Comparison of ENCODE assay signal across 8 cellular contexts in the genomic region with DNA sequence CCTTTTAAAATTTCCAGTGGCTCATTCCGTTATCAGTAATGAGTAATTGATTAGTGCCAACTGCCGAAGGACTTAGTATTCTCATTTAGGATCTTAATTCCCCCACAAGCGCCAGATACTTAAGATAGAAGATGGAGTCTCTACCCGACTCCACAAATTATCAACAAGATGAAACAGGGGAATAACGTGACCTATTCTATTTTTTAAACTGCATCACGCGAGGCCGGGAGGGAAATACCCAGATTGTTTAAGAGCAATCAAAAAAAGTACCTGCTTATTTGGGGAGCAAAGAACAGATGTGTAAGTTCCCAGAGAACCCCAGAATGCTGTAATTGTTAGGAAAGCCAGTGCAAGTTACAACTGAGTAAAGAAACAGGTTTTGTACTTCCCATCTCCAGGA. TPM values are rescaled to one million over a fixed set of nuclear protein-coding genes. Genes with fewer than 3 reads are reported as not detected.
DNase-seq lines count a peak whose midpoint lies in the region; ATAC-seq and TF ChIP-seq lines count a peak whose summit lies in the region.

No MANE protein-coding gene starts in this region.

- intact Hi-C loops in colonic mucosa (cut with DNase I): loop anchor here (2.0 to 5.0 kb wide), 2 partner anchors 149 to 211 kb away; no protein-coding TSS in a partner anchor

- DNase-seq in CD8-positive, alpha-beta memory T cell: peak in 1 of 5 donors; percentile 25
- DNase-seq in colonic mucosa: no peak
- DNase-seq in osteocyte (ENCODE audit: extremely low spot score, unreplicated experiment): no peak
- DNase-seq in iPS-NIHi11 (ENCODE audit: low spot score): no peak
- no peak for DNase-seq in ureter (ENCODE audit: low spot score)
- DNase-seq in activated naive CD4-positive, alpha-beta T cell treated with anti-CD3 and anti-CD28 coated beads, Interleukin-2, amount 50 U/mL, for 72 hours (ENCODE audit: low spot score in 2 of 2): no peak

- H3K36me3 Mint-ChIP-seq in CD8-positive, alpha-beta memory T cell: peaks cover 3 to 15% (median 9%) of the 10 kb centered on the region in 3 donors
- no peaks in the 10 kb centered on the region for H3K36me3 Mint-ChIP-seq in osteocyte (ENCODE audit: unreplicated experiment)
- peaks cover 0 to 10% of the 10 kb centered on the region in 2 donors for H3K36me3 Mint-ChIP-seq in activated naive CD4-positive, alpha-beta T cell treated with anti-CD3 and anti-CD28 coated beads, Interleukin-2, amount 50 U/mL, for 72 hours

- H3K9me3 Mint-ChIP-seq in CD8-positive, alpha-beta memory T cell: peaks cover 0 to 7% (median 0%) of the 10 kb centered on the region in 5 donors
- H3K9me3 Mint-ChIP-seq in osteocyte (ENCODE audit: unreplicated experiment): peaks cover 3% of the 10 kb centered on the region
- no peaks in the 10 kb centered on the region for H3K9me3 Mint-ChIP-seq in activated naive CD4-positive, alpha-beta T cell treated with anti-CD3 and anti-CD28 coated beads, Interleukin-2, amount 50 U/mL, for 72 hours

- H3K4me2 ChIP-seq in KMS-11: peak overlapping the region; percentile 100

- H3K79me2 ChIP-seq in KMS-11 (ENCODE audit: insufficient read depth, low read depth): peaks cover 25% of the 10 kb centered on the region

- H3K27me3 ChIP-seq in CD8-positive, alpha-beta memory T cell (ENCODE audit: insufficient read depth, low read length, poor library complexity, severe bottlenecking): no peaks in the 10 kb centered on the region
- H3K27me3 ChIP-seq in KMS-11 (ENCODE audit: insufficient read depth, low read depth) (no peaks in the 10 kb centered on the region), colonic mucosa (no peaks in the 10 kb centered on the region)

- H3K9ac ChIP-seq in KMS-11: peak overlapping the region; percentile 88; the same call in 1 of the 2 replicates
- H3K9ac ChIP-seq in colonic mucosa (ENCODE audit: low read depth in 2 of 2, low read length in 2 of 2): peak overlapping the region in 1 of 2 donors; percentile 97

- ATAC-seq in HG03045 (IDR thresholded peaks at IDR 0.05; ENCODE audit: unreplicated experiment): no peak
- ATAC-seq in activated naive CD4-positive, alpha-beta T cell treated with anti-CD3 and anti-CD28 coated beads, Interleukin-2, amount 50 U/mL, for 72 hours: no peak

- H3K4me3 ChIP-seq in CD8-positive, alpha-beta memory T cell (ENCODE audit: low read length): peak overlapping the region; percentile 99
- H3K4me3 ChIP-seq in KMS-11 (IDR thresholded peaks at IDR 0.05; ENCODE audit: insufficient read depth, low read depth, low read length) (no peak overlapping the region), colonic mucosa (peak overlapping the region; percentile 90)

- no peaks in the 10 kb centered on the region for H3K27me3 Mint-ChIP-seq in CD8-positive, alpha-beta memory T cell
- no peaks in the 10 kb centered on the region for H3K27me3 Mint-ChIP-seq in osteocyte (ENCODE audit: unreplicated experiment)

- H4K20me1 ChIP-seq in KMS-11 (ENCODE audit: insufficient read depth): no peaks in the 10 kb centered on the region

- TF ChIP-seq CTCF in KMS-11 (conservative IDR thresholded peaks at IDR 0.05; ENCODE audit: low read depth, low read length) (no peak), colonic mucosa (IDR thresholded peaks at IDR 0.05) (no peak), osteocyte (IDR thresholded peaks at IDR 0.05) (no peak)

- peak overlapping the region; percentile 94 for H3K27ac ChIP-seq in CD8-positive, alpha-beta memory T cell (ENCODE audit: low read depth, low read length)
- H3K27ac ChIP-seq in KMS-11 (peak overlapping the region; percentile 83; the same call in 1 of the 2 replicates), colonic mucosa (peak overlapping the region; percentile 98)

- POLR2A ChIA-PET in CD8-positive, alpha-beta memory T cell (lab: Charles Lee): interaction anchor here (1.1 to 3.1 kb wide), 7 partner anchors 29 to 503 kb away, joined by 3 to 47 read pairs (median 15); a partner anchor contains a TSS

- no peaks in the 10 kb centered on the region for H3K9me3 ChIP-seq in CD8-positive, alpha-beta memory T cell (ENCODE audit: low read length)
- no peaks in the 10 kb centered on the region for H3K9me3 ChIP-seq in colonic mucosa

- H2AFZ ChIP-seq in KMS-11 (ENCODE audit: low read depth): peak overlapping the region; percentile 92

- no peaks in the 10 kb centered on the region for H3K36me3 ChIP-seq in CD8-positive, alpha-beta memory T cell (ENCODE audit: insufficient read depth, low read length)
- H3K36me3 ChIP-seq in KMS-11 (ENCODE audit: insufficient read depth) (no peaks in the 10 kb centered on the region), colonic mucosa (no peaks in the 10 kb centered on the region)

- H3K4me3 Mint-ChIP-seq in CD8-positive, alpha-beta memory T cell: peak overlapping the region; percentile 91 to 99 (median 97)
- H3K4me3 Mint-ChIP-seq in osteocyte (ENCODE audit: unreplicated experiment): peak overlapping the region; percentile 94

- CTCF ChIA-PET in CD8-positive, alpha-beta memory T cell (lab: Charles Lee): interaction anchor here (0.7 to 9.8 kb wide), 28 partner anchors 8 to 189 kb away, joined by 3 to 362 read pairs (median 9); no protein-coding TSS in a partner anchor

- peak overlapping the region; percentile 94 to 99 (median 96) for H3K27ac Mint-ChIP-seq in CD8-positive, alpha-beta memory T cell
- H3K27ac Mint-ChIP-seq in osteocyte (ENCODE audit: unreplicated experiment): no peak overlapping the region
- peak overlapping the region in 1 of 2 donors; percentile 94 for H3K27ac Mint-ChIP-seq in activated naive CD4-positive, alpha-beta T cell treated with anti-CD3 and anti-CD28 coated beads, Interleukin-2, amount 50 U/mL, for 72 hours

- peaks cover 31% of the 10 kb centered on the region for H3K4me1 ChIP-seq in CD8-positive, alpha-beta memory T cell (ENCODE audit: insufficient read depth, low read length)
- H3K4me1 ChIP-seq in KMS-11 (ENCODE audit: low read depth, poor library complexity, severe bottlenecking) (peaks cover 36% of the 10 kb centered on the region), colonic mucosa (no peaks in the 10 kb centered on the region)

- H3K4me1 Mint-ChIP-seq in CD8-positive, alpha-beta memory T cell: peaks cover 27 to 36% (median 34%) of the 10 kb centered on the region in 3 donors
- H3K4me1 Mint-ChIP-seq in osteocyte (ENCODE audit: unreplicated experiment): peaks cover 14% of the 10 kb centered on the region

RNA-seq across cellular contexts. Expression of a gene that starts 1.1 kb away (rescaled TPM):
- 10 to 100 TPM; 12.6 to 12.9 TPM for total RNA-seq in CD8-positive, alpha-beta memory T cell
- polyA plus RNA-seq in CD8-positive, alpha-beta memory T cell: 19.9 TPM
- 10 to 100 TPM; 15.3 to 17.1 TPM for total RNA-seq in colonic mucosa
- total RNA-seq in osteocyte: 1.3 and 1.6 TPM in 2 replicates
- 54.6 TPM for total RNA-seq in ureter
- 1 to 10 TPM; 8.7 to 9.0 TPM for total RNA-seq in activated naive CD4-positive, alpha-beta T cell treated with anti-CD3 and anti-CD28 coated beads, Interleukin-2, amount 50 U/mL, for 72 hours

RNA-seq across cellular contexts. Expression of a gene that starts 29.0 kb away (rescaled TPM):
- total RNA-seq in CD8-positive, alpha-beta memory T cell: 1 to 10 TPM; 4.8 to 5.5 TPM
- polyA plus RNA-seq in CD8-positive, alpha-beta memory T cell: 4.9 TPM
- 10 to 100 TPM; 11.3 to 12.7 TPM for total RNA-seq in colonic mucosa
- total RNA-seq in osteocyte: 5.2 and 6.3 TPM in 2 replicates
- total RNA-seq in ureter: 10.7 TPM
- total RNA-seq in activated naive CD4-positive, alpha-beta T cell treated with anti-CD3 and anti-CD28 coated beads, Interleukin-2, amount 50 U/mL, for 72 hours: 1 to 10 TPM; 4.2 to 6.1 TPM
